In the genomic region with DNA sequence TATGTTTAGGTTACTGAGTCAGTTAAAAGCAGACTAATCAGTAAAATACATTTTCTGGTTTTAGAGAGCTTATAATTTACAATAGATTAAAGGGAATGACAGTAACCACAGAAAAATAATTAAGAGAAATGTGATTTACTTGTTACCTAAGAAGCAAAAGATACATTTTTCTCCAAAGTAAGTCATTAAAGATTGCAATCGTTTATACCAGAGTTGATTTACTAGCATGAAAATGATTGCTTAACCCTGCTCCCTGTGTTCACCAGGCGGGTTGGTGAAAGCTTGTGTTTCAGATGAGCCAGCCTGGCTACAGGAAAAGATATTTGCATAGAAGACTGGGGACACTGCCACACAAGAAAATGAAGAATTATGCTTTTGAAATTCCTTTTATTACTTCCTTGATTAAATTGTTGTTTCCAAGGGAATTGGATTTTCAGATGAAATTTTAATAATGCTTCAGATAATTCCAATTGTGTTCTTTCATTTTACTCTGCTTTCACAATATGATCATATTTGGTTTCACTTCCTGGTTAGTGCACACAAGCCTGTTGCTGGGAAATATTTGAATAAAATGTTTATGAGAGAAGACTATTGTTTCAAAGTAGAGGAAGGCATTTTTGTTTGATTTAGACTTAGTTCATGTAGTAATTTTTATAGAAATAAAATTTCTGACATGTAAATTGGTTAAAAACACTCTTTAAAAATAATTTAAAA, we compare ENCODE assay signal across 9 cellular contexts. TPM values are rescaled to one million over a fixed set of nuclear protein-coding genes. Genes with fewer than 3 reads are reported as not detected.
DNase-seq lines count a peak whose midpoint lies in the region; ATAC-seq and TF ChIP-seq lines count a peak whose summit lies in the region.
"Had no signal": no experiment of that assay in that cellular context is flagged by ENCODE, and none has a peak within 500 bp of the region (broad histone marks: within the 10 kb centered on the region; RNA-seq: fewer than 3 reads in every experiment).

No MANE protein-coding gene starts in this region.

- H3K36me3 ChIP-seq in A673 (ENCODE audit: insufficient read depth, low read length, poor library complexity, severe bottlenecking) (no peaks in the 10 kb centered on the region), colonic mucosa (no peaks in the 10 kb centered on the region), right atrium auricular region (no peaks in the 10 kb centered on the region)
- H3K36me3 ChIP-seq: cardiac muscle cell had no signal

- POLR2A ChIA-PET in A673 (lab: Charles Lee; ENCODE audit: low non-redundant PET) = no interaction called here

- peak overlapping the region; percentile 14 for H3K27ac ChIP-seq in A673 (ENCODE audit: low read depth, low read length, poor library complexity, severe bottlenecking)
- peak overlapping the region; percentile 51 for H3K27ac ChIP-seq in colonic mucosa
- H3K27ac ChIP-seq in right atrium auricular region = peak overlapping the region in 1 of 2 donors; percentile 38
- H3K27ac ChIP-seq: cardiac muscle cell had no signal

- no peak overlapping the region for H3K9ac ChIP-seq in colonic mucosa (ENCODE audit: low read depth in 2 of 2, low read length in 2 of 2)

- no peak overlapping the region for H3K4me3 ChIP-seq in A673 (ENCODE audit: low read depth, low read length, poor library complexity, severe bottlenecking)
- no peak overlapping the region for H3K4me3 ChIP-seq in colonic mucosa
- no peak overlapping the region for H3K4me3 ChIP-seq in right atrium auricular region
- H3K4me3 ChIP-seq: cardiac muscle cell had no signal

- intact Hi-C loops in A673 (cut with micrococcal nuclease; ENCODE audit: unreplicated experiment) (no loop called here), colonic mucosa (cut with DNase I) (no loop called here)

- peak; percentile 77 for ATAC-seq in GM18858 (IDR thresholded peaks at IDR 0.05; ENCODE audit: unreplicated experiment)
- peak; percentile 68 for ATAC-seq in HG03045 (IDR thresholded peaks at IDR 0.05; ENCODE audit: unreplicated experiment)
- peak; percentile 63 for ATAC-seq in omental fat pad (ENCODE audit: low FRiP score)

- TF ChIP-seq CTCF in A673 (conservative IDR thresholded peaks at IDR 0.05; ENCODE audit: low read depth, low read length) (no peak), colonic mucosa (IDR thresholded peaks at IDR 0.05) (no peak), omental fat pad (IDR thresholded peaks at IDR 0.05) (no peak), right atrium auricular region (IDR thresholded peaks at IDR 0.05) (no peak)

- no TSS peak for BruUV-seq in A673 (replicated peaks; lab: Mats Ljungman, UMichigan)

- peak; percentile 62 for DNase-seq in A673 (ENCODE audit: low spot score)
- peak; percentile 97 for DNase-seq in NCI-H526 treated with DMSO at 0.1 percent for 48 hours (lab: John Stamatoyannopoulos, UW)
- DNase-seq in colonic mucosa = no peak
- no peak for DNase-seq in omental fat pad (ENCODE audit: low spot score)
- no peak for DNase-seq in right atrium auricular region (ENCODE audit: low spot score)
- no peak for DNase-seq in stimulated activated CD4-positive, alpha-beta T cell treated with anti-CD3 and anti-CD28 coated beads, Interleukin-15, amount 100 ng/mL, for 24 hours

- CTCF ChIA-PET in A673 (lab: Charles Lee) = interaction anchor here (0.6 kb wide), 1 partner anchor 36 kb away, joined by 4 read pairs; no protein-coding TSS in a partner anchor

- H3K4me1 ChIP-seq in A673 (ENCODE audit: insufficient read depth, low read length, poor library complexity, severe bottlenecking) = peaks cover 37% of the 10 kb centered on the region
- H3K4me1 ChIP-seq in colonic mucosa = no peaks in the 10 kb centered on the region
- peaks cover 0 to 33% of the 10 kb centered on the region in 2 donors for H3K4me1 ChIP-seq in right atrium auricular region

- H3K9me3 ChIP-seq in A673 (ENCODE audit: low read depth, low read length, poor library complexity, severe bottlenecking) = no peaks in the 10 kb centered on the region
- no peaks in the 10 kb centered on the region for H3K9me3 ChIP-seq in colonic mucosa
- no peaks in the 10 kb centered on the region for H3K9me3 ChIP-seq in right atrium auricular region

- H3K27me3 ChIP-seq in A673 (replicated peaks; ENCODE audit: insufficient read depth, low read depth, low read length, poor library complexity) (no peaks in the 10 kb centered on the region), colonic mucosa (no peaks in the 10 kb centered on the region), right atrium auricular region (no peaks in the 10 kb centered on the region)
- H3K27me3 ChIP-seq: cardiac muscle cell had no signal

RNA-seq across cellular contexts. Expression of a gene that starts 28.0 kb away (rescaled TPM):
- total RNA-seq in A673 (2021) (18.9 and 20.0 TPM in 2 replicates), colonic mucosa (10 to 100 TPM; 14.4 to 15.0 TPM), omental fat pad (10 to 100 TPM in 2 of 4 donors, 1 to 10 TPM in 2; 5.7 to 30.3 (median 10.7) TPM), right atrium auricular region (1 to 10 TPM; 5.5 to 8.2 TPM)

Comparison
In these comparisons a context has a peak if more than half of its experiments do, and no peak if none do; other contexts are left out.
1. DNase-seq: peak in A673 (single experiment) and NCI-H526 treated with DMSO at 0.1 percent for 48 hours (single experiment); none in colonic mucosa (single experiment), omental fat pad (single experiment), right atrium auricular region (single experiment) and stimulated activated CD4-positive, alpha-beta T cell treated with anti-CD3 and anti-CD28 coated beads, Interleukin-15, amount 100 ng/mL, for 24 hours (single experiment).
2. Peak in every context shown above with its lines, with median percentiles within 50 percentile points of each other: ATAC-seq.